Comparison of ENCODE assay signal across 1 cellular context in the genomic region with DNA sequence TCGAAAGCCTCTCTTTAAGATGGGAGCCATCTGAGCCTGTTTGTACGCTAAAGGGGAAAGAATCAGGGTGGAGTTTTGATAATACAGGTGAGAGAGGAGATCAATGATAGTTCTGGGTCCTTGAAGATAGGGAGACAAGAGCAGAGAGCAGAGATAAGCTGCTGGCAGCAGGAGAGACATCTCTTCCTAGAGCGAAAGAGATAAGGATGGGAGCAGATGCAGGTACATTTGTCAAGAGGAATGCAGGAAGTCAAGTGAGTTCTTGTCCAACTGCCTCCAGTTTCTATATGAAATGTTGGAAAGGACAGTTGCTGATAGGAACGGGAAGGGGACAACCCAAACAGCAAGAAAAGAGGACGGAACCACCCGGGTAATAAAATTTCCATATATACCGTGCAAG.
TF ChIP-seq lines count a peak whose summit lies in the region.

No MANE protein-coding gene starts in this region.

TF ChIP-seq in GM23338, 12 proteins besides CTCF, POLR2A, EP300 and RAD21:
- TF ChIP-seq, protein P1, sequence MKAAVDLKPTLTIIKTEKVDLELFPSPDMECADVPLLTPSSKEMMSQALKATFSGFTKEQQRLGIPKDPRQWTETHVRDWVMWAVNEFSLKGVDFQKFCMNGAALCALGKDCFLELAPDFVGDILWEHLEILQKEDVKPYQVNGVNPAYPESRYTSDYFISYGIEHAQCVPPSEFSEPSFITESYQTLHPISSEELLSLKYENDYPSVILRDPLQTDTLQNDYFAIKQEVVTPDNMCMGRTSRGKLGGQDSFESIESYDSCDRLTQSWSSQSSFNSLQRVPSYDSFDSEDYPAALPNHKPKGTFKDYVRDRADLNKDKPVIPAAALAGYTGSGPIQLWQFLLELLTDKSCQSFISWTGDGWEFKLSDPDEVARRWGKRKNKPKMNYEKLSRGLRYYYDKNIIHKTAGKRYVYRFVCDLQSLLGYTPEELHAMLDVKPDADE (IDR thresholded peaks at IDR 0.05): no peak
- TF ChIP-seq, protein P2, sequence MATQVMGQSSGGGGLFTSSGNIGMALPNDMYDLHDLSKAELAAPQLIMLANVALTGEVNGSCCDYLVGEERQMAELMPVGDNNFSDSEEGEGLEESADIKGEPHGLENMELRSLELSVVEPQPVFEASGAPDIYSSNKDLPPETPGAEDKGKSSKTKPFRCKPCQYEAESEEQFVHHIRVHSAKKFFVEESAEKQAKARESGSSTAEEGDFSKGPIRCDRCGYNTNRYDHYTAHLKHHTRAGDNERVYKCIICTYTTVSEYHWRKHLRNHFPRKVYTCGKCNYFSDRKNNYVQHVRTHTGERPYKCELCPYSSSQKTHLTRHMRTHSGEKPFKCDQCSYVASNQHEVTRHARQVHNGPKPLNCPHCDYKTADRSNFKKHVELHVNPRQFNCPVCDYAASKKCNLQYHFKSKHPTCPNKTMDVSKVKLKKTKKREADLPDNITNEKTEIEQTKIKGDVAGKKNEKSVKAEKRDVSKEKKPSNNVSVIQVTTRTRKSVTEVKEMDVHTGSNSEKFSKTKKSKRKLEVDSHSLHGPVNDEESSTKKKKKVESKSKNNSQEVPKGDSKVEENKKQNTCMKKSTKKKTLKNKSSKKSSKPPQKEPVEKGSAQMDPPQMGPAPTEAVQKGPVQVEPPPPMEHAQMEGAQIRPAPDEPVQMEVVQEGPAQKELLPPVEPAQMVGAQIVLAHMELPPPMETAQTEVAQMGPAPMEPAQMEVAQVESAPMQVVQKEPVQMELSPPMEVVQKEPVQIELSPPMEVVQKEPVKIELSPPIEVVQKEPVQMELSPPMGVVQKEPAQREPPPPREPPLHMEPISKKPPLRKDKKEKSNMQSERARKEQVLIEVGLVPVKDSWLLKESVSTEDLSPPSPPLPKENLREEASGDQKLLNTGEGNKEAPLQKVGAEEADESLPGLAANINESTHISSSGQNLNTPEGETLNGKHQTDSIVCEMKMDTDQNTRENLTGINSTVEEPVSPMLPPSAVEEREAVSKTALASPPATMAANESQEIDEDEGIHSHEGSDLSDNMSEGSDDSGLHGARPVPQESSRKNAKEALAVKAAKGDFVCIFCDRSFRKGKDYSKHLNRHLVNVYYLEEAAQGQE (IDR thresholded peaks at IDR 0.05; ENCODE audit: unreplicated experiment): no peak
- TF ChIP-seq CREB1 (CRISPR knock-in tag; IDR thresholded peaks at IDR 0.05; ENCODE audit: low read depth) (no peak), EZH2 (IDR thresholded peaks at IDR 0.05; ENCODE audit: low read depth, unreplicated experiment) (no peak), ZNF114 (CRISPR knock-in tag; IDR thresholded peaks at IDR 0.05) (no peak), POLR2AphosphoS5 (IDR thresholded peaks at IDR 0.05; ENCODE audit: low read depth) (no peak), ZNF331 (CRISPR knock-in tag; IDR thresholded peaks at IDR 0.05; ENCODE audit: low read depth) (no peak), STAT1 (IDR thresholded peaks at IDR 0.05; ENCODE audit: unreplicated experiment) (no peak), JUNB (IDR thresholded peaks at IDR 0.05; ENCODE audit: unreplicated experiment) (no peak), NANOG (IDR thresholded peaks at IDR 0.05; ENCODE audit: borderline replicate concordance) (no peak), EZH2phosphoT487 (IDR thresholded peaks at IDR 0.05; ENCODE audit: unreplicated experiment) (no peak)
- TF ChIP-seq, protein P3, sequence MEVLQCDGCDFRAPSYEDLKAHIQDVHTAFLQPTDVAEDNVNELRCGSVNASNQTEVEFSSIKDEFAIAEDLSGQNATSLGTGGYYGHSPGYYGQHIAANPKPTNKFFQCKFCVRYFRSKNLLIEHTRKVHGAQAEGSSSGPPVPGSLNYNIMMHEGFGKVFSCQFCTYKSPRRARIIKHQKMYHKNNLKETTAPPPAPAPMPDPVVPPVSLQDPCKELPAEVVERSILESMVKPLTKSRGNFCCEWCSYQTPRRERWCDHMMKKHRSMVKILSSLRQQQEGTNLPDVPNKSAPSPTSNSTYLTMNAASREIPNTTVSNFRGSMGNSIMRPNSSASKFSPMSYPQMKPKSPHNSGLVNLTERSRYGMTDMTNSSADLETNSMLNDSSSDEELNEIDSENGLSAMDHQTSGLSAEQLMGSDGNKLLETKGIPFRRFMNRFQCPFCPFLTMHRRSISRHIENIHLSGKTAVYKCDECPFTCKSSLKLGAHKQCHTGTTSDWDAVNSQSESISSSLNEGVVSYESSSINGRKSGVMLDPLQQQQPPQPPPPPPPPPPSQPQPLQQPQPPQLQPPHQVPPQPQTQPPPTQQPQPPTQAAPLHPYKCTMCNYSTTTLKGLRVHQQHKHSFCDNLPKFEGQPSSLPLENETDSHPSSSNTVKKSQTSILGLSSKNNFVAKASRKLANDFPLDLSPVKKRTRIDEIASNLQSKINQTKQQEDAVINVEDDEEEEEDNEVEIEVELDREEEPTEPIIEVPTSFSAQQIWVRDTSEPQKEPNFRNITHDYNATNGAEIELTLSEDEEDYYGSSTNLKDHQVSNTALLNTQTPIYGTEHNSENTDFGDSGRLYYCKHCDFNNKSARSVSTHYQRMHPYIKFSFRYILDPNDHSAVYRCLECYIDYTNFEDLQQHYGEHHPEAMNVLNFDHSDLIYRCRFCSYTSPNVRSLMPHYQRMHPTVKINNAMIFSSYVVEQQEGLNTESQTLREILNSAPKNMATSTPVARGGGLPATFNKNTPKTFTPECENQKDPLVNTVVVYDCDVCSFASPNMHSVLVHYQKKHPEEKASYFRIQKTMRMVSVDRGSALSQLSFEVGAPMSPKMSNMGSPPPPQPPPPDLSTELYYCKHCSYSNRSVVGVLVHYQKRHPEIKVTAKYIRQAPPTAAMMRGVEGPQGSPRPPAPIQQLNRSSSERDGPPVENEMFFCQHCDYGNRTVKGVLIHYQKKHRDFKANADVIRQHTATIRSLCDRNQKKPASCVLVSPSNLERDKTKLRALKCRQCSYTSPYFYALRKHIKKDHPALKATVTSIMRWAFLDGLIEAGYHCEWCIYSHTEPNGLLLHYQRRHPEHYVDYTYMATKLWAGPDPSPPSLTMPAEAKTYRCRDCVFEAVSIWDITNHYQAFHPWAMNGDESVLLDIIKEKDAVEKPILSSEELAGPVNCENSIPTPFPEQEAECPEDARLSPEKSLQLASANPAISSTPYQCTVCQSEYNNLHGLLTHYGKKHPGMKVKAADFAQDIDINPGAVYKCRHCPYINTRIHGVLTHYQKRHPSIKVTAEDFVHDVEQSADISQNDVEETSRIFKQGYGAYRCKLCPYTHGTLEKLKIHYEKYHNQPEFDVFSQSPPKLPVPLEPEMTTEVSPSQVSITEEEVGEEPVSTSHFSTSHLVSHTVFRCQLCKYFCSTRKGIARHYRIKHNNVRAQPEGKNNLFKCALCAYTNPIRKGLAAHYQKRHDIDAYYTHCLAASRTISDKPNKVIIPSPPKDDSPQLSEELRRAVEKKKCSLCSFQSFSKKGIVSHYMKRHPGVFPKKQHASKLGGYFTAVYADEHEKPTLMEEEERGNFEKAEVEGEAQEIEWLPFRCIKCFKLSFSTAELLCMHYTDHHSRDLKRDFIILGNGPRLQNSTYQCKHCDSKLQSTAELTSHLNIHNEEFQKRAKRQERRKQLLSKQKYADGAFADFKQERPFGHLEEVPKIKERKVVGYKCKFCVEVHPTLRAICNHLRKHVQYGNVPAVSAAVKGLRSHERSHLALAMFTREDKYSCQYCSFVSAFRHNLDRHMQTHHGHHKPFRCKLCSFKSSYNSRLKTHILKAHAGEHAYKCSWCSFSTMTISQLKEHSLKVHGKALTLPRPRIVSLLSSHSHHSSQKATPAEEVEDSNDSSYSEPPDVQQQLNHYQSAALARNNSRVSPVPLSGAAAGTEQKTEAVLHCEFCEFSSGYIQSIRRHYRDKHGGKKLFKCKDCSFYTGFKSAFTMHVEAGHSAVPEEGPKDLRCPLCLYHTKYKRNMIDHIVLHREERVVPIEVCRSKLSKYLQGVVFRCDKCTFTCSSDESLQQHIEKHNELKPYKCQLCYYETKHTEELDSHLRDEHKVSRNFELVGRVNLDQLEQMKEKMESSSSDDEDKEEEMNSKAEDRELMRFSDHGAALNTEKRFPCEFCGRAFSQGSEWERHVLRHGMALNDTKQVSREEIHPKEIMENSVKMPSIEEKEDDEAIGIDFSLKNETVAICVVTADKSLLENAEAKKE (CRISPR knock-in tag; IDR thresholded peaks at IDR 0.05): no peak
